In genomic region chr2:49811502-49811901, GRCh38 we compare ENCODE assay signal across 7 cellular contexts.
"Had no signal": no experiment of that assay in that cellular context is flagged by ENCODE, and none has a peak within 500 bp of the region (broad histone marks: within the 10 kb centered on the region; RNA-seq: fewer than 3 reads in every experiment).

No MANE protein-coding gene starts in this region.

- H3K27ac ChIP-seq: GM23248 had no signal

- H3K9ac ChIP-seq: GM23248 had no signal

- H3K36me3 ChIP-seq: HAP-1 had no signal

- ATAC-seq: HCT116 had no signal

- H2AFZ ChIP-seq: GM23248 had no signal

- FAIRE-seq: HTR-8/SVneo had no signal

- DNase-seq: GM23248, GOT3, H7, HFFc6 had no signal

- H3K4me3 ChIP-seq: GM23248, HAP-1 had no signal

- H3K9me3 ChIP-seq: HAP-1 had no signal
